9 cellular contexts compared by ENCODE assay signal in the genomic region with DNA sequence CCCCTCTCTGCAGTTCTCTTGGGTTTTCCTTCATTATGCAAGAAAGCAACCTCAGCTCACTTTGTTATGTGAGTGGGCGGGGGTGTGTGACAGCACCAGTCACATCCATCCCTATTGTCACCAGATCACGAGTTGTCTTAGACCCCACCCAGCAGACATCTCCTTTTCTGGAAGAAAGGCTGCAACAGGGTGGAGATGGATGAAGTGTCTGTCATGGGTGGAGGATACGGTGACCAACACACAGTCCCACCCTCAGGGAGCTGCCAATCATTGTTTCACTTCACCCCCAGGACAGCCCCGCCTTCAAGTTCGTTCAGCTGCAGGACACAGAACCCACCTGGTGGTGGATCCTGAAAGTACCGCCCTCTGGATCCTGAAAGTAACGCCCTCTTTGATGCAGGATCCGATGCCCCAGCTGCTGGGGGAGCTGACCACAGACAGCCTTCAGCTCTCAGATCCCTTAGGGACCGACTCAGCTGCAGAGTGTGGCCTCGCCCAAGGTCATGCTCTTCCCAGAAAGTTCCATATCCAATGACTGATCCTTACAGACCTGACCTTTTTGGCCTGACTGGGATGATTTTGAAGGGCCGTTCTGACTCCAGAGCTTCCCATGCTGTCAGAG.
DNase-seq lines count a peak whose midpoint lies in the region; ATAC-seq and TF ChIP-seq lines count a peak whose summit lies in the region.
"Had no signal": no experiment of that assay in that cellular context is flagged by ENCODE, and none has a peak within 500 bp of the region (broad histone marks: within the 10 kb centered on the region; RNA-seq: fewer than 3 reads in every experiment).

No MANE protein-coding gene starts in this region.

- in situ Hi-C loops in mammary epithelial cell (cut with MboI; ENCODE audit: low sequenced_read_pairs in 2 of 2): loop anchor here (10.0 to 25.0 kb wide), 4 partner anchors 331 to 1019 kb away; partner anchors contain the start of gene RBPJ (in 1 of the 2)

- 87% methylated on average over 8 of the region's 11 CpGs for WGBS in mammary epithelial cell (ENCODE audit: low coverage, missing lambda C conversion rate)

- peak; percentile 69 for ATAC-seq in GM19463 (IDR thresholded peaks at IDR 0.05; ENCODE audit: unreplicated experiment)
- ATAC-seq in omental fat pad (ENCODE audit: low FRiP score): peak; percentile 48
- no peak for ATAC-seq in HG02840 (IDR thresholded peaks at IDR 0.05; ENCODE audit: low FRiP score, unreplicated experiment)

- H3K9me3 ChIP-seq in BLaER1 treated with 17β-estradiol and CSF1 and Interleukin-3, amounts not matched to agents 10 nM and 100 nM (replicated peaks in 1 of 11): peaks cover 0 to 11% (median 0%) of the 10 kb centered on the region in 11 experiments; a peak in 1 of 22 replicates
- no peaks in the 10 kb centered on the region for H3K9me3 ChIP-seq in mammary epithelial cell (replicated peaks; ENCODE audit: insufficient read depth, low read length)

- no peak overlapping the region for H2AFZ ChIP-seq in mammary epithelial cell (ENCODE audit: low read depth, low read length)

- TF ChIP-seq CTCF in choroid plexus epithelial cell (conservative IDR thresholded peaks at IDR 0.05; ENCODE audit: low read depth, low read length) (peak; percentile 41), omental fat pad (IDR thresholded peaks at IDR 0.05) (no peak), mammary epithelial cell (conservative IDR thresholded peaks at IDR 0.05 in 1 of 2, IDR thresholded peaks at IDR 0.05 in 1 of 2; ENCODE audit: extremely low read depth in 1 of 2, insufficient read depth in 1 of 2, low read depth in 1 of 2, low read length in 2 of 2) (no peak)

- no peaks in the 10 kb centered on the region for H3K27me3 ChIP-seq in BLaER1 treated with 17β-estradiol and CSF1 and Interleukin-3, amounts not matched to agents 10 nM and 100 nM
- H3K27me3 ChIP-seq in mammary epithelial cell (ENCODE audit: insufficient read depth, low read length): no peaks in the 10 kb centered on the region

- H3K79me2 ChIP-seq in mammary epithelial cell (ENCODE audit: insufficient read depth, low read length): no peaks in the 10 kb centered on the region

- peak overlapping the region in 8 of 11 experiments; percentile 4 to 68 (median 35); a peak in 9 of 22 replicates for H3K27ac ChIP-seq in BLaER1 treated with 17β-estradiol and CSF1 and Interleukin-3, amounts not matched to agents 10 nM and 100 nM
- H3K27ac ChIP-seq in mammary epithelial cell (ENCODE audit: insufficient read depth, low read depth, low read length): no peak overlapping the region
- H3K27ac ChIP-seq: epithelial cell of prostate had no signal

- dilution Hi-C loops in mammary epithelial cell (cut with HindIII; ENCODE audit: low sequenced_read_pairs): no loop called here

- peak overlapping the region; percentile 30 to 70 (median 51); a peak in 21 of 22 replicates for H3K4me2 ChIP-seq in BLaER1 treated with 17β-estradiol and CSF1 and Interleukin-3, amounts not matched to agents 10 nM and 100 nM
- no peak overlapping the region for H3K4me2 ChIP-seq in mammary epithelial cell (ENCODE audit: insufficient read depth, low read depth, low read length)

- H4K20me1 ChIP-seq in BLaER1 treated with 17β-estradiol and CSF1 and Interleukin-3, amounts not matched to agents 10 nM and 100 nM: no peaks in the 10 kb centered on the region
- no peaks in the 10 kb centered on the region for H4K20me1 ChIP-seq in mammary epithelial cell (ENCODE audit: insufficient read depth, low read length)

- peaks cover 14 to 46% (median 21%) of the 10 kb centered on the region in 10 experiments for H3K4me1 ChIP-seq in BLaER1 treated with 17β-estradiol and CSF1 and Interleukin-3, amounts not matched to agents 10 nM and 100 nM
- H3K4me1 ChIP-seq in mammary epithelial cell (ENCODE audit: insufficient read depth, low read length): no peaks in the 10 kb centered on the region

- DNase-seq in NCI-H1436 treated with DMSO at 0.1 percent for 48 hours (lab: John Stamatoyannopoulos, UW) (peak; percentile 83), choroid plexus epithelial cell (ENCODE audit: low read depth) (peak; percentile 14), omental fat pad (ENCODE audit: low spot score) (no peak), NCI-H2227 (lab: John Stamatoyannopoulos, UW; ENCODE audit: unreplicated experiment) (no peak), mammary epithelial cell (no peak)

- intact Hi-C loops in mammary epithelial cell (cut with micrococcal nuclease): no loop called here

- CTCF ChIA-PET in mammary epithelial cell (lab: Charles Lee; ENCODE audit: low non-redundant PET): no interaction called here

- H3K9ac ChIP-seq in BLaER1 treated with 17β-estradiol and CSF1 and Interleukin-3, amounts not matched to agents 10 nM and 100 nM: peak overlapping the region in 1 of 11 experiments; percentile 4; a peak in 1 of 22 replicates
- no peak overlapping the region for H3K9ac ChIP-seq in mammary epithelial cell (ENCODE audit: insufficient read depth, low read length)

- no peaks in the 10 kb centered on the region for H3K36me3 ChIP-seq in BLaER1 treated with 17β-estradiol and CSF1 and Interleukin-3, amounts not matched to agents 10 nM and 100 nM
- H3K36me3 ChIP-seq in mammary epithelial cell (ENCODE audit: insufficient read depth, low read length): no peaks in the 10 kb centered on the region

- no peak overlapping the region for H3K4me3 ChIP-seq in BLaER1 treated with 17β-estradiol and CSF1 and Interleukin-3, amounts not matched to agents 10 nM and 100 nM
- H3K4me3 ChIP-seq in choroid plexus epithelial cell (ENCODE audit: low read depth, low read length) (no peak overlapping the region), mammary epithelial cell (replicated peaks in 1 of 3; ENCODE audit: insufficient read depth in 1 of 3, low read depth in 2 of 3, low read length in 3 of 3) (no peak overlapping the region)

- no TSS peak for BruUV-seq in mammary epithelial cell (replicated peaks; lab: Mats Ljungman, UMichigan)

Comparison
In these comparisons a context has a peak if more than half of its experiments do, and no peak if none do; other contexts are left out.
1. DNase-seq: peak in NCI-H1436 treated with DMSO at 0.1 percent for 48 hours (single experiment) and choroid plexus epithelial cell (single experiment); none in omental fat pad (single experiment), NCI-H2227 (single experiment) and mammary epithelial cell (single experiment).